Comparison of ENCODE assay signal across 1 cellular context in the genomic region with DNA sequence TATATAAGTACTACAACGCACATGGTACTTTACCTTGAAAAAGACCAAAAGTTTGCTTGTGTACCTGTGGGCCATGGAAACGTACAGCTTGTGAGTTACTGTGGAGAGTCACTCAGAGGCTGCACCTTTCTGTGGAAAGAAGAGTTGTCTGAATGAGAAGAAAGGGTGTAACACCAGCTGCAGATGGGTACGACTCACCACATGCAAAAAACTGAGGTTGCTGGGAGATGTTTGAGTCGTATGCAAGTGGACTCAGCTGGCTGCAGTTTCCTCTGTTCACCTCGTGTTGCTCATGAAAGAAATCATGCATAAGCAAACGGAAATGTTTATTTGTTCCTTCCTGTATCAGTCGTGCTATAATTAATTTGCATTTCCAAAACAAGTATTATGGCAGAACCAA.
TF ChIP-seq lines count a peak whose summit lies in the region.

No MANE protein-coding gene starts in this region.

TF ChIP-seq in GM23338, 12 proteins besides CTCF, POLR2A, EP300 and RAD21 (continued from another document):
- TF ChIP-seq REST (IDR thresholded peaks at IDR 0.05; ENCODE audit: unreplicated experiment) (no peak), STAT1 (IDR thresholded peaks at IDR 0.05; ENCODE audit: unreplicated experiment) (no peak), CREB1 (CRISPR knock-in tag; IDR thresholded peaks at IDR 0.05; ENCODE audit: low read depth) (no peak)
- TF ChIP-seq, protein P1, sequence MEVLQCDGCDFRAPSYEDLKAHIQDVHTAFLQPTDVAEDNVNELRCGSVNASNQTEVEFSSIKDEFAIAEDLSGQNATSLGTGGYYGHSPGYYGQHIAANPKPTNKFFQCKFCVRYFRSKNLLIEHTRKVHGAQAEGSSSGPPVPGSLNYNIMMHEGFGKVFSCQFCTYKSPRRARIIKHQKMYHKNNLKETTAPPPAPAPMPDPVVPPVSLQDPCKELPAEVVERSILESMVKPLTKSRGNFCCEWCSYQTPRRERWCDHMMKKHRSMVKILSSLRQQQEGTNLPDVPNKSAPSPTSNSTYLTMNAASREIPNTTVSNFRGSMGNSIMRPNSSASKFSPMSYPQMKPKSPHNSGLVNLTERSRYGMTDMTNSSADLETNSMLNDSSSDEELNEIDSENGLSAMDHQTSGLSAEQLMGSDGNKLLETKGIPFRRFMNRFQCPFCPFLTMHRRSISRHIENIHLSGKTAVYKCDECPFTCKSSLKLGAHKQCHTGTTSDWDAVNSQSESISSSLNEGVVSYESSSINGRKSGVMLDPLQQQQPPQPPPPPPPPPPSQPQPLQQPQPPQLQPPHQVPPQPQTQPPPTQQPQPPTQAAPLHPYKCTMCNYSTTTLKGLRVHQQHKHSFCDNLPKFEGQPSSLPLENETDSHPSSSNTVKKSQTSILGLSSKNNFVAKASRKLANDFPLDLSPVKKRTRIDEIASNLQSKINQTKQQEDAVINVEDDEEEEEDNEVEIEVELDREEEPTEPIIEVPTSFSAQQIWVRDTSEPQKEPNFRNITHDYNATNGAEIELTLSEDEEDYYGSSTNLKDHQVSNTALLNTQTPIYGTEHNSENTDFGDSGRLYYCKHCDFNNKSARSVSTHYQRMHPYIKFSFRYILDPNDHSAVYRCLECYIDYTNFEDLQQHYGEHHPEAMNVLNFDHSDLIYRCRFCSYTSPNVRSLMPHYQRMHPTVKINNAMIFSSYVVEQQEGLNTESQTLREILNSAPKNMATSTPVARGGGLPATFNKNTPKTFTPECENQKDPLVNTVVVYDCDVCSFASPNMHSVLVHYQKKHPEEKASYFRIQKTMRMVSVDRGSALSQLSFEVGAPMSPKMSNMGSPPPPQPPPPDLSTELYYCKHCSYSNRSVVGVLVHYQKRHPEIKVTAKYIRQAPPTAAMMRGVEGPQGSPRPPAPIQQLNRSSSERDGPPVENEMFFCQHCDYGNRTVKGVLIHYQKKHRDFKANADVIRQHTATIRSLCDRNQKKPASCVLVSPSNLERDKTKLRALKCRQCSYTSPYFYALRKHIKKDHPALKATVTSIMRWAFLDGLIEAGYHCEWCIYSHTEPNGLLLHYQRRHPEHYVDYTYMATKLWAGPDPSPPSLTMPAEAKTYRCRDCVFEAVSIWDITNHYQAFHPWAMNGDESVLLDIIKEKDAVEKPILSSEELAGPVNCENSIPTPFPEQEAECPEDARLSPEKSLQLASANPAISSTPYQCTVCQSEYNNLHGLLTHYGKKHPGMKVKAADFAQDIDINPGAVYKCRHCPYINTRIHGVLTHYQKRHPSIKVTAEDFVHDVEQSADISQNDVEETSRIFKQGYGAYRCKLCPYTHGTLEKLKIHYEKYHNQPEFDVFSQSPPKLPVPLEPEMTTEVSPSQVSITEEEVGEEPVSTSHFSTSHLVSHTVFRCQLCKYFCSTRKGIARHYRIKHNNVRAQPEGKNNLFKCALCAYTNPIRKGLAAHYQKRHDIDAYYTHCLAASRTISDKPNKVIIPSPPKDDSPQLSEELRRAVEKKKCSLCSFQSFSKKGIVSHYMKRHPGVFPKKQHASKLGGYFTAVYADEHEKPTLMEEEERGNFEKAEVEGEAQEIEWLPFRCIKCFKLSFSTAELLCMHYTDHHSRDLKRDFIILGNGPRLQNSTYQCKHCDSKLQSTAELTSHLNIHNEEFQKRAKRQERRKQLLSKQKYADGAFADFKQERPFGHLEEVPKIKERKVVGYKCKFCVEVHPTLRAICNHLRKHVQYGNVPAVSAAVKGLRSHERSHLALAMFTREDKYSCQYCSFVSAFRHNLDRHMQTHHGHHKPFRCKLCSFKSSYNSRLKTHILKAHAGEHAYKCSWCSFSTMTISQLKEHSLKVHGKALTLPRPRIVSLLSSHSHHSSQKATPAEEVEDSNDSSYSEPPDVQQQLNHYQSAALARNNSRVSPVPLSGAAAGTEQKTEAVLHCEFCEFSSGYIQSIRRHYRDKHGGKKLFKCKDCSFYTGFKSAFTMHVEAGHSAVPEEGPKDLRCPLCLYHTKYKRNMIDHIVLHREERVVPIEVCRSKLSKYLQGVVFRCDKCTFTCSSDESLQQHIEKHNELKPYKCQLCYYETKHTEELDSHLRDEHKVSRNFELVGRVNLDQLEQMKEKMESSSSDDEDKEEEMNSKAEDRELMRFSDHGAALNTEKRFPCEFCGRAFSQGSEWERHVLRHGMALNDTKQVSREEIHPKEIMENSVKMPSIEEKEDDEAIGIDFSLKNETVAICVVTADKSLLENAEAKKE (CRISPR knock-in tag; IDR thresholded peaks at IDR 0.05): no peak
